ENCODE assay signal across 1 cellular context in the genomic region with DNA sequence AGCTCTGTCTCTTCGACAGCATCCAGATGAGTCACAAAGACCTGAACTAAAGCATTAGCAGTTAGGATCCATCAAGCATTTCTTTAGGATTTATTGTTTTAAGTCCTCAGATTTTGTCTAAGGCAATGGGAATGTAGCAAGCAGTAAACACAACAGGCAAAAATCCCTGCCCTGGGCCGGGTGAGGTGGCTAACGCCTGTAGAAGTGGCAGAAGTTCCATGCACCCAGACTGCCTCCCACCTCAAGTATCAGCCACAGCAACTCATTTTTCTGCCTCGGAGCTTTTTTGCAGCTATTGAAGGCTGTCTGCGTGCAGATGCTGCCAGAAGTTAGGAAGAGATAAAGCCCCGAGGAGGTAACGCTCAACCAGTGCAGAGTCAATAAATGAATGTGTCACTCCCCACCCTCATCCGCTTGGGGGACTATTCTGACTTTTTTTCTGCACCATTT.
TF ChIP-seq lines count a peak whose summit lies in the region.

No MANE protein-coding gene starts in this region.

TF ChIP-seq in SK-N-SH, 30 proteins besides CTCF, POLR2A, EP300 and RAD21 (continued from another document):
- TF ChIP-seq FOXM1 (IDR thresholded peaks at IDR 0.05; ENCODE audit: low read depth) (no peak), NFIC (IDR thresholded peaks at IDR 0.05; ENCODE audit: borderline replicate concordance) (no peak), RXRA (IDR thresholded peaks at IDR 0.05; ENCODE audit: borderline replicate concordance, low read depth) (no peak)
- TF ChIP-seq, protein P1, sequence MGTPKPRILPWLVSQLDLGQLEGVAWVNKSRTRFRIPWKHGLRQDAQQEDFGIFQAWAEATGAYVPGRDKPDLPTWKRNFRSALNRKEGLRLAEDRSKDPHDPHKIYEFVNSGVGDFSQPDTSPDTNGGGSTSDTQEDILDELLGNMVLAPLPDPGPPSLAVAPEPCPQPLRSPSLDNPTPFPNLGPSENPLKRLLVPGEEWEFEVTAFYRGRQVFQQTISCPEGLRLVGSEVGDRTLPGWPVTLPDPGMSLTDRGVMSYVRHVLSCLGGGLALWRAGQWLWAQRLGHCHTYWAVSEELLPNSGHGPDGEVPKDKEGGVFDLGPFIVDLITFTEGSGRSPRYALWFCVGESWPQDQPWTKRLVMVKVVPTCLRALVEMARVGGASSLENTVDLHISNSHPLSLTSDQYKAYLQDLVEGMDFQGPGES (IDR thresholded peaks at IDR 0.05; ENCODE audit: low read depth, low read length), result no peak
